ENCODE assay signal across 11 cellular contexts in the genomic region with DNA sequence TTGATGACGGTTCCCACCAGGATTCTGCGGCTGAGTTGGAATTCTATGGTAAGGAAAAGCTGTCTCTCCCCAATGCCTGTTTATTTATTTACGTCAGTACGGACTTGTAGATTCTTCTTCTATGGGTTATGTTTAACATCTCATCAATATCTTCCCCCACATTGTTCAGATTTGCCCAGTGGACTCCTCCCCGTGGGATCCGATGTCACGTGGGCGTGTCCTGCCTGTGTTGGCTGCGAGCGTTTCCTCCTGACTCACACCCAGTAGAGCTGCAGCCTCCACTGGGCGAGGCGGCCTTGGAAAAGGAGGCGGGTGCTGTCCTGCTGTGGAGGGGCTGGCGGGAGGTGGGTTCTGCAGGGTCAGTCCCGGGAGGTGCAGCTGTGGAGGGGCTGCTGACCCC. TPM values are rescaled to one million over a fixed set of nuclear protein-coding genes. Genes with fewer than 3 reads are reported as not detected.
DNase-seq lines count a peak whose midpoint lies in the region; ATAC-seq and TF ChIP-seq lines count a peak whose summit lies in the region.
"Had no signal": no experiment of that assay in that cellular context is flagged by ENCODE, and none has a peak within 500 bp of the region (broad histone marks: within the 10 kb centered on the region; RNA-seq: fewer than 3 reads in every experiment).

No MANE protein-coding gene starts in this region.

- intact Hi-C loops in right cardiac atrium (cut with DNase I) (no loop called here), transverse colon (cut with DNase I; ENCODE audit: low total_unique reads) (loop anchor here (5.0 kb wide), 1 partner anchor 1132 kb away; no protein-coding TSS in a partner anchor)

- in situ Hi-C loops in transverse colon (cut with MboI; ENCODE audit: low pct_ligation_motif_present in 1 of 4, low pct_unique_long_range_greater_than_20kb in 1 of 4, low sequenced_read_pairs in 3 of 4), result no loop called here

- peak; percentile 36 for DNase-seq in stimulated activated CD4-positive, alpha-beta T cell treated with anti-CD3 and anti-CD28 coated beads, Interleukin-15, amount 100 ng/mL, for 24 hours
- DNase-seq in stimulated activated CD4-positive, alpha-beta T cell treated with anti-CD3 and anti-CD28 coated beads, Interleukin-4, amount 100 ng/mL, for 24 hours, result no peak
- DNase-seq in UCSD-AML1 (lab: John Stamatoyannopoulos, UW; ENCODE audit: unreplicated experiment) (peak; percentile 65), right cardiac atrium (peak; percentile 76 to 84 (median 81)), transverse colon (peak; percentile 61), NCI-H2196 treated with DMSO at 0.1 percent for 48 hours (lab: John Stamatoyannopoulos, UW; ENCODE audit: unreplicated experiment) (no peak)
- DNase-seq: CD8-positive, alpha-beta memory T cell; stimulated activated CD4-positive, alpha-beta T cell treated with anti-CD3 and anti-CD28 coated beads, Interleukin-12 subunit alpha, Interleukin-12 subunit beta, amount 100 ng/mL, for 4 hours had no signal

- ATAC-seq in right cardiac atrium (peak; percentile 69 to 90), HG03159 (IDR thresholded peaks at IDR 0.05; ENCODE audit: unreplicated experiment) (no peak), HG02938 (IDR thresholded peaks at IDR 0.05; ENCODE audit: unreplicated experiment) (no peak)

- H3K9me3 ChIP-seq in right cardiac atrium (ENCODE audit: control insufficient read depth, low read length) (no peaks in the 10 kb centered on the region), transverse colon (no peaks in the 10 kb centered on the region)
- H3K9me3 ChIP-seq: SJCRH30 had no signal

- H3K27ac ChIP-seq in right cardiac atrium (ENCODE audit: low read length) (no peak overlapping the region), transverse colon (no peak overlapping the region)
- H3K27ac ChIP-seq: SJCRH30 had no signal

- H3K4me3 ChIP-seq in right cardiac atrium (ENCODE audit: low read length) (no peak overlapping the region), transverse colon (no peak overlapping the region)
- H3K4me3 ChIP-seq: SJCRH30 had no signal

- H3K36me3 ChIP-seq in transverse colon, result no peaks in the 10 kb centered on the region
- H3K36me3 ChIP-seq: SJCRH30 had no signal

- TF ChIP-seq CTCF in transverse colon (IDR thresholded peaks at IDR 0.05), result no peak

- no peak for TF ChIP-seq EP300 in transverse colon (IDR thresholded peaks at IDR 0.05; ENCODE audit: low read depth)

- H3K4me1 ChIP-seq in right cardiac atrium (ENCODE audit: control insufficient read depth, insufficient read depth, low read length), result no peaks in the 10 kb centered on the region
- peaks cover 0 to 14% (median 3%) of the 10 kb centered on the region in 4 donors for H3K4me1 ChIP-seq in transverse colon
- H3K4me1 ChIP-seq: SJCRH30 had no signal

- H3K27me3 ChIP-seq in right cardiac atrium (ENCODE audit: control insufficient read depth, insufficient read depth), result no peaks in the 10 kb centered on the region
- H3K27me3 ChIP-seq in transverse colon, result peaks cover 55% of the 10 kb centered on the region

- 33% methylated on average over 15 of the region's 15 CpGs for WGBS in right cardiac atrium
- 36% methylated on average over 14 of the region's 15 CpGs; no CpG with 5 or more reads in 1 of the 2 donors for WGBS in transverse colon (ENCODE audit: low coverage in 1 of 2), 2 donors

- TF ChIP-seq POLR2A in transverse colon (IDR thresholded peaks at IDR 0.05), result no peak

RNA-seq across cellular contexts. Expression of gene SLCO4A1, which starts 46.8 kb away (rescaled TPM):
- total RNA-seq in right cardiac atrium, result 1 to 10 TPM; 4.1 to 8.4 (median 5.3) TPM
- 15.5 TPM for polyA plus RNA-seq in right cardiac atrium
- 100 to 1,000 TPM in 1 of 4 donors, 10 to 100 TPM in 3; 13.7 to 375 (median 60.0) TPM for total RNA-seq in transverse colon

Comparison
In these comparisons a context has a peak if more than half of its experiments do, and no peak if none do; other contexts are left out.
1. DNase-seq: peak in stimulated activated CD4-positive, alpha-beta T cell treated with anti-CD3 and anti-CD28 coated beads, Interleukin-15, amount 100 ng/mL, for 24 hours (single experiment), UCSD-AML1 (single experiment), right cardiac atrium (3 of 3) and transverse colon (single experiment); none in stimulated activated CD4-positive, alpha-beta T cell treated with anti-CD3 and anti-CD28 coated beads, Interleukin-4, amount 100 ng/mL, for 24 hours (single experiment) and NCI-H2196 treated with DMSO at 0.1 percent for 48 hours (single experiment).
2. ATAC-seq: peak in right cardiac atrium (2 of 2); none in HG03159 (single experiment) and HG02938 (single experiment).